In the genomic region with DNA sequence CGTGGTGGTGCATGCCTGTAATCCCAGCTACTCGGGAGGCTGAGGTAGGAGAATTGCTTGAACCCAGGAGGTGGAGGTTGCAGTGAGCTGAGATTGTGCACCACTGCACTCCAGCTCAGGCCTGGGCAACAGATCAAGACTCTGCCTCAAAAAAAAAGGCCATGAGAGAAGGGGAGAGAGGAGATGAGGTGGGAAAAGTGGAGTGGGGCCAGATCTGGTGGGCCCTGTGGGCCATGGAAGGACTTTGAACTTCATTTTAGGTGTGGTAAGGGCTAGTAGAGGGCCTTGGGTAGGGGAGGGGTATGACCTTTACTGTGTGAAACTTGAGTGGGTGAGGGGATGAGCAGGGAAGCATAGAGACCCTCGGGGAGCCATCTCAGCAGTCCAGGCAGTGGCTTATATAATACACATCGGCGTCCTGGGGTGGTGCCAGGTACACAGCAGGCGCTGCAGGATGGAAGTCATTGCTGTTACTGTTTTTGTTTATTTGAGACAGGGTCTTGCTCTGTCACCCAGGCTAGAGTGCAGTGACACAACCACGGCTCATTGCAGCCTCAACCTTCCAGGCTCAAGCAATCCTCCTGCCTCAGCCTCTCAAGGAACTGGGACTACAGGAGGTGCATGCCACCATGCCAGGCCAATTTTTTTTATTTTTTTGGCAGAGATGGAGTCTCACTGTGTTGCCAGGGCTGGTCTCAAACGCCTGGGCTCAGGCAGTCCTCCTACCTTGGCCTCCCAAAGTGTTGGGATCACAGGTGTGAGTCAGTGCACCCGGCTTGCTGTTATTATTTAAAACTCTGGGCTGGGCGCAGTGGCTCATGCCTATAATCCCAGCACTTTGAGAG, we compare ENCODE assay signal across 8 cellular contexts. TPM values are rescaled to one million over a fixed set of nuclear protein-coding genes. Genes with fewer than 3 reads are reported as not detected.
A peak's percentile ranks its signal among the peaks of the same experiment; 100 is the strongest.
DNase-seq lines count a peak whose midpoint lies in the region; ATAC-seq and TF ChIP-seq lines count a peak whose summit lies in the region.
"Not testable (repeated sequence)": the region's sequence is repeated elsewhere in the genome, so short reads cannot be mapped to it uniquely, and the experiment has no call there.
"Had no signal": no experiment of that assay in that cellular context is flagged by ENCODE, and none has a peak within 500 bp of the region (broad histone marks: within the 10 kb centered on the region; RNA-seq: fewer than 3 reads in every experiment).

No MANE protein-coding gene starts in this region.

- not testable (repeated sequence) for ATAC-seq in T-helper 17 cell; lower lobe of right lung; natural killer cell treated with Interleukin-12 subunit alpha and Interleukin-12 subunit beta and Interleukin-15 and Interleukin-18, amount 100 ng/mL, for 72 hours

- intact Hi-C loops in lower lobe of right lung (cut with DNase I); spleen (cut with DNase I; ENCODE audit: low total_unique reads): not testable (repeated sequence)

- CTCF ChIA-PET in activated naive CD4-positive, alpha-beta T cell treated with anti-CD3 and anti-CD28 coated beads, Interleukin-2, amount 10 ng/mL, durations not matched to agents 7 days and 5 days (lab: Charles Lee): interaction anchor here (1.0 to 1.6 kb wide), 4 partner anchors 8 to 45 kb away, joined by 3 to 6 read pairs (median 4); no protein-coding TSS in a partner anchor

- H3K36me3 Mint-ChIP-seq in T-helper 17 cell (ENCODE audit: low read depth); activated naive CD4-positive, alpha-beta T cell treated with anti-CD3 and anti-CD28 coated beads, Interleukin-2, amount 10 ng/mL, durations not matched to agents 7 days and 5 days; chondrocyte (ENCODE audit: low read depth); natural killer cell treated with Interleukin-12 subunit alpha and Interleukin-12 subunit beta and Interleukin-15 and Interleukin-18, amount 100 ng/mL, for 72 hours: not testable (repeated sequence)

- not testable (repeated sequence) for H3K27ac ChIP-seq in lower lobe of right lung, spleen

- WGBS in spleen, 5 donors: 82 to 94% (median 84%) methylated on average over 10 of the region's 10 CpGs

- TF ChIP-seq POLR2A in spleen (IDR thresholded peaks at IDR 0.05): not testable (repeated sequence)

- not testable (repeated sequence) for H3K9me3 Mint-ChIP-seq in activated naive CD4-positive, alpha-beta T cell treated with anti-CD3 and anti-CD28 coated beads, Interleukin-2, amount 10 ng/mL, durations not matched to agents 7 days and 5 days; chondrocyte (ENCODE audit: low read depth); natural killer cell treated with Interleukin-12 subunit alpha and Interleukin-12 subunit beta and Interleukin-15 and Interleukin-18, amount 100 ng/mL, for 72 hours

- peak overlapping the region; percentile 80 for H3K27ac Mint-ChIP-seq in T-helper 17 cell
- H3K27ac Mint-ChIP-seq in activated naive CD4-positive, alpha-beta T cell treated with anti-CD3 and anti-CD28 coated beads, Interleukin-2, amount 10 ng/mL, durations not matched to agents 7 days and 5 days; chondrocyte (ENCODE audit: unreplicated experiment); natural killer cell treated with Interleukin-12 subunit alpha and Interleukin-12 subunit beta and Interleukin-15 and Interleukin-18, amount 100 ng/mL, for 72 hours: not testable (repeated sequence)

- H3K4me1 Mint-ChIP-seq in T-helper 17 cell: peaks cover 49% of the 10 kb centered on the region
- H3K4me1 Mint-ChIP-seq in activated naive CD4-positive, alpha-beta T cell treated with anti-CD3 and anti-CD28 coated beads, Interleukin-2, amount 10 ng/mL, durations not matched to agents 7 days and 5 days: peaks cover 37% of the 10 kb centered on the region
- H3K4me1 Mint-ChIP-seq in chondrocyte (ENCODE audit: low read depth): peaks cover 20% of the 10 kb centered on the region
- H3K4me1 Mint-ChIP-seq in natural killer cell treated with Interleukin-12 subunit alpha and Interleukin-12 subunit beta and Interleukin-15 and Interleukin-18, amount 100 ng/mL, for 72 hours (ENCODE audit: low read depth in 2 of 2): peaks cover 25 to 29% of the 10 kb centered on the region in 2 donors

- H3K27me3 Mint-ChIP-seq in T-helper 17 cell; chondrocyte (ENCODE audit: low read depth); natural killer cell treated with Interleukin-12 subunit alpha and Interleukin-12 subunit beta and Interleukin-15 and Interleukin-18, amount 100 ng/mL, for 72 hours: not testable (repeated sequence)
- peaks cover 65% of the 10 kb centered on the region for H3K27me3 Mint-ChIP-seq in activated naive CD4-positive, alpha-beta T cell treated with anti-CD3 and anti-CD28 coated beads, Interleukin-2, amount 10 ng/mL, durations not matched to agents 7 days and 5 days

- H3K4me1 ChIP-seq in lower lobe of right lung: peaks cover 17% of the 10 kb centered on the region
- H3K4me1 ChIP-seq in spleen: peaks cover 10 to 50% (median 28%) of the 10 kb centered on the region in 6 donors

- DNase-seq in G401 (ENCODE audit: low spot score) (peak; percentile 49), chondrocyte (ENCODE audit: low spot score) (peak; percentile 28), lower lobe of right lung (peak; percentile 5), spleen (peak; percentile 56)
- DNase-seq in T-helper 17 cell; activated naive CD4-positive, alpha-beta T cell treated with anti-CD3 and anti-CD28 coated beads, Interleukin-2, amount 10 ng/mL, durations not matched to agents 7 days and 5 days; natural killer cell treated with Interleukin-12 subunit alpha and Interleukin-12 subunit beta and Interleukin-15 and Interleukin-18, amount 100 ng/mL, for 72 hours (ENCODE audit: low spot score): not testable (repeated sequence)

- in situ Hi-C loops in G401 (cut with HindIII; ENCODE audit: low sequenced_read_pairs): not testable (repeated sequence)

- H3K4me3 Mint-ChIP-seq in T-helper 17 cell; chondrocyte (ENCODE audit: unreplicated experiment): not testable (repeated sequence)
- H3K4me3 Mint-ChIP-seq in activated naive CD4-positive, alpha-beta T cell treated with anti-CD3 and anti-CD28 coated beads, Interleukin-2, amount 10 ng/mL, durations not matched to agents 7 days and 5 days: peak overlapping the region; percentile 8
- peak overlapping the region; percentile 34 for H3K4me3 Mint-ChIP-seq in natural killer cell treated with Interleukin-12 subunit alpha and Interleukin-12 subunit beta and Interleukin-15 and Interleukin-18, amount 100 ng/mL, for 72 hours

- H3K4me3 ChIP-seq in lower lobe of right lung, spleen: not testable (repeated sequence)

- H3K9me3 ChIP-seq in T-helper 17 cell (ENCODE audit: control insufficient read depth, low read length, poor library complexity, severe bottlenecking); lower lobe of right lung; spleen: not testable (repeated sequence)

- H3K27me3 ChIP-seq in lower lobe of right lung (ENCODE audit: low read depth); spleen (replicated peaks in 1 of 7): not testable (repeated sequence)

- not testable (repeated sequence) for TF ChIP-seq CTCF in chondrocyte (IDR thresholded peaks at IDR 0.05); lower lobe of right lung (IDR thresholded peaks at IDR 0.05); spleen (IDR thresholded peaks at IDR 0.05 in 8 of 11, conservative IDR thresholded peaks at IDR 0.05 in 3 of 11)

- H3K36me3 ChIP-seq in lower lobe of right lung, spleen: not testable (repeated sequence)

RNA-seq across cellular contexts. Expression of a gene that starts 5.5 kb away (rescaled TPM):
- 29.7 and 64.4 TPM in 2 replicates for total RNA-seq in G401 (2014; rRNA removed; shearing (Covaris generic))
- total RNA-seq in T-helper 17 cell (10 to 100 TPM; 52.4 to 55.9 TPM), chondrocyte (24.7 to 32.2 TPM (median 26.2 TPM) in 3 replicates), lower lobe of right lung (21.0 TPM), spleen (10 to 100 TPM; 19.0 to 41.9 (median 31.0) TPM)
- 10 to 100 TPM; 21.0 to 29.3 TPM for total RNA-seq in natural killer cell treated with Interleukin-12 subunit alpha and Interleukin-12 subunit beta and Interleukin-15 and Interleukin-18, amount 100 ng/mL, for 72 hours
- polyA plus RNA-seq in spleen: 10 to 100 TPM; 14.5 to 55.4 (median 27.5) TPM

RNA-seq across cellular contexts. Expression of a gene that starts 20.5 kb away (rescaled TPM):
- not detected in 2 replicates for total RNA-seq in G401 (2014; rRNA removed; shearing (Covaris generic))
- total RNA-seq in T-helper 17 cell (1,000 to 10,000 TPM; 3,182 to 3,922 TPM), chondrocyte (1,438 to 1,620 TPM (median 1,579 TPM) in 3 replicates), lower lobe of right lung (6,803 TPM), spleen (1,000 to 10,000 TPM in 4 of 7 donors, under 1 TPM in 3; under 0.01 to 8,075 (median 6,234) TPM)
- total RNA-seq in natural killer cell treated with Interleukin-12 subunit alpha and Interleukin-12 subunit beta and Interleukin-15 and Interleukin-18, amount 100 ng/mL, for 72 hours: 1,000 to 10,000 TPM; 1,591 to 3,879 TPM
- polyA plus RNA-seq in spleen: not detected
- polyA plus RNA-seq: CD14-positive monocyte had no signal
